ENCODE assay signal across 10 cellular contexts in genomic region chr17:7711356-7711755, GRCh38. TPM values are rescaled to one million over a fixed set of nuclear protein-coding genes. Genes with fewer than 3 reads are reported as not detected.
DNase-seq lines count a peak whose midpoint lies in the region; ATAC-seq and TF ChIP-seq lines count a peak whose summit lies in the region.
"Had no signal": no experiment of that assay in that cellular context is flagged by ENCODE, and none has a peak within 500 bp of the region (broad histone marks: within the 10 kb centered on the region; RNA-seq: fewer than 3 reads in every experiment).

No MANE protein-coding gene starts in this region.

- DNase-seq in CD14-positive monocyte (ENCODE audit: low spot score) (no peak), GM12865 (ENCODE audit: low read depth) (no peak), WERI-Rb-1 (peak; percentile 39), iPS-NIHi11 (ENCODE audit: low spot score) (peak; percentile 44), Calu3 (no peak), left lobe of liver (ENCODE audit: low spot score) (no peak), OCI-M2 (lab: John Stamatoyannopoulos, UW; ENCODE audit: unreplicated experiment) (no peak), NCI-H1048 (lab: John Stamatoyannopoulos, UW) (no peak)
- DNase-seq: NCI-H2107 had no signal

- CTCF ChIA-PET in Calu3 (lab: Charles Lee): no interaction called here

- H3K27ac Mint-ChIP-seq in CD14-positive monocyte (peak overlapping the region in 1 of 7 donors; percentile 37), Calu3 (ENCODE audit: unreplicated experiment) (no peak overlapping the region)

- no peak overlapping the region for H3K27ac ChIP-seq in WERI-Rb-1
- H3K27ac ChIP-seq: cardiac muscle cell had no signal

- peaks cover 35 to 80% (median 48%) of the 10 kb centered on the region in 3 donors for H3K27me3 Mint-ChIP-seq in CD14-positive monocyte (ENCODE audit: low read depth in 3 of 3)
- H3K27me3 Mint-ChIP-seq in Calu3 (ENCODE audit: unreplicated experiment): peaks cover 97% of the 10 kb centered on the region

- H3K9me3 Mint-ChIP-seq in CD14-positive monocyte (peaks cover 0 to 7% (median under 1%) of the 10 kb centered on the region in 7 donors), Calu3 (ENCODE audit: low read depth, unreplicated experiment) (no peaks in the 10 kb centered on the region)

- no TSS peak for BruUV-seq in Calu3 (replicated peaks; lab: Mats Ljungman, UMichigan)

- TF ChIP-seq CTCF in CD14-positive monocyte (IDR thresholded peaks at IDR 0.05) (peak; percentile 19), GM12865 (IDR thresholded peaks at IDR 0.05; ENCODE audit: insufficient read depth, low read depth, low read length, missing control alignments) (peak; percentile 33), WERI-Rb-1 (IDR thresholded peaks at IDR 0.05; ENCODE audit: low read depth, low read length) (peak; percentile 64), Calu3 (IDR thresholded peaks at IDR 0.05; ENCODE audit: unreplicated experiment) (no peak)

- H3K36me3 Mint-ChIP-seq in CD14-positive monocyte (peaks cover 0 to 3% of the 10 kb centered on the region in 2 donors), Calu3 (ENCODE audit: insufficient read depth, unreplicated experiment) (peaks cover under 1% of the 10 kb centered on the region)

- H3K27me3 ChIP-seq in WERI-Rb-1 (ENCODE audit: insufficient read depth, low read depth, severe bottlenecking): peaks cover 18% of the 10 kb centered on the region
- H3K27me3 ChIP-seq: cardiac muscle cell had no signal

- no peaks in the 10 kb centered on the region for H3K9me3 ChIP-seq in WERI-Rb-1 (ENCODE audit: severe bottlenecking)

- H3K4me3 Mint-ChIP-seq in CD14-positive monocyte: peak overlapping the region in 1 of 2 donors; percentile 69
- H3K4me3 Mint-ChIP-seq in Calu3 (ENCODE audit: low read depth, unreplicated experiment): no peak overlapping the region

- H3K4me1 Mint-ChIP-seq in CD14-positive monocyte: peaks cover 22% of the 10 kb centered on the region
- peaks cover 6% of the 10 kb centered on the region for H3K4me1 Mint-ChIP-seq in Calu3 (ENCODE audit: low read depth, unreplicated experiment)

- no peak overlapping the region for H3K4me3 ChIP-seq in GM12865 (ENCODE audit: low read depth, low read length)
- no peak overlapping the region for H3K4me3 ChIP-seq in WERI-Rb-1 (ENCODE audit: low read depth, low read length)
- H3K4me3 ChIP-seq: cardiac muscle cell had no signal

- H3K36me3 ChIP-seq in WERI-Rb-1: no peaks in the 10 kb centered on the region
- H3K36me3 ChIP-seq: cardiac muscle cell had no signal

- no peak for ATAC-seq in left lobe of liver

- intact Hi-C loops in CD14-positive monocyte (cut with micrococcal nuclease) (no loop called here), Calu3 (cut with micrococcal nuclease; ENCODE audit: unreplicated experiment) (no loop called here)

RNA-seq across cellular contexts. Expression of gene DNAH2, which starts 6.2 kb away (rescaled TPM):
- under 1 TPM in 1 of 2 donors, not detected in 1; 0.15 TPM for polyA plus RNA-seq in CD14-positive monocyte
- 0.26 and 0.51 TPM in 2 replicates for total RNA-seq in Calu3 (2022)
- total RNA-seq in left lobe of liver: 0.15 TPM

RNA-seq across cellular contexts. Expression of gene EFNB3, which starts 6.4 kb away (rescaled TPM):
- polyA plus RNA-seq in CD14-positive monocyte: not detected
- total RNA-seq in Calu3 (2022): 0.38 and 0.88 TPM in 2 replicates
- 0.63 TPM for total RNA-seq in left lobe of liver

RNA-seq across cellular contexts. Expression of gene WRAP53, which starts 23.1 kb away (rescaled TPM):
- 1 to 10 TPM; 9.1 to 9.8 TPM for polyA plus RNA-seq in CD14-positive monocyte
- total RNA-seq in Calu3 (2022) (10.1 and 12.9 TPM in 2 replicates), left lobe of liver (4.9 TPM)

RNA-seq across cellular contexts. Expression of gene TP53, which starts 24.1 kb away (rescaled TPM):
- polyA plus RNA-seq in CD14-positive monocyte: 10 to 100 TPM; 16.2 to 25.8 TPM
- 98.3 and 119 TPM in 2 replicates for total RNA-seq in Calu3 (2022)
- total RNA-seq in left lobe of liver: 13.6 TPM

Comparison
In these comparisons a context has a peak if more than half of its experiments do, and no peak if none do; other contexts are left out.
1. DNase-seq: peak in WERI-Rb-1 (single experiment) and iPS-NIHi11 (single experiment); none in CD14-positive monocyte (single experiment), GM12865 (single experiment), Calu3 (single experiment), left lobe of liver (single experiment), OCI-M2 (single experiment) and NCI-H1048 (single experiment).